Comparison of ENCODE assay signal across 8 cellular contexts in genomic region chr1:32761253-32761877, GRCh38. TPM values are rescaled to one million over a fixed set of nuclear protein-coding genes. Genes with fewer than 3 reads are reported as not detected.
A peak's percentile ranks its signal among the peaks of the same experiment; 100 is the strongest.
DNase-seq lines count a peak whose midpoint lies in the region; ATAC-seq and TF ChIP-seq lines count a peak whose summit lies in the region.

No MANE protein-coding gene starts in this region.

- in situ Hi-C loops in astrocyte of the spinal cord (cut with HindIII; ENCODE audit: low sequenced_read_pairs): no loop called here

- peak; percentile 9 for ATAC-seq in mucosa of descending colon
- ATAC-seq in HG03135 (IDR thresholded peaks at IDR 0.05; ENCODE audit: unreplicated experiment): no peak
- ATAC-seq in HG03571 (IDR thresholded peaks at IDR 0.05; ENCODE audit: unreplicated experiment): no peak

- DNase-seq in HUDEP-2 (lab: John Stamatoyannopoulos, UW; ENCODE audit: unreplicated experiment in 76 of 76) (peak in 75 of 76 experiments; percentile 62 to 96 (median 85)), astrocyte of the spinal cord (ENCODE audit: low read depth, low spot score) (peak; percentile 57), mucosa of descending colon (peak in 2 of 3 donors; percentile 64 to 74), HuH-7.5 (ENCODE audit: low spot score) (no peak), GM19238 (ENCODE audit: insufficient read length, low spot score) (no peak)

- TF ChIP-seq CTCF in C4-2B (conservative IDR thresholded peaks at IDR 0.05): no peak
- TF ChIP-seq CTCF in astrocyte of the spinal cord (IDR thresholded peaks at IDR 0.05; ENCODE audit: low read depth, low read length): no peak
- TF ChIP-seq CTCF in mucosa of descending colon (IDR thresholded peaks at IDR 0.05): no peak

- peak overlapping the region; percentile 90 for H3K27ac ChIP-seq in C4-2B

- H3K4me3 ChIP-seq in astrocyte of the spinal cord (ENCODE audit: low read depth, low read length): no peak overlapping the region
- H3K4me3 ChIP-seq in mucosa of descending colon: no peak overlapping the region

- intact Hi-C loops in mucosa of descending colon (cut with DNase I, micrococcal nuclease): no loop called here

- no peaks in the 10 kb centered on the region for H3K36me3 ChIP-seq in mucosa of descending colon (ENCODE audit: low read depth)

- H3K9me3 ChIP-seq in mucosa of descending colon: no peaks in the 10 kb centered on the region

- H3K4me1 ChIP-seq in mucosa of descending colon (ENCODE audit: low read depth): peaks cover 64% of the 10 kb centered on the region

RNA-seq across cellular contexts. Expression of gene YARS1, which starts 55.8 kb away (rescaled TPM):
- 10 to 100 TPM; 47.0 to 66.7 (median 54.8) TPM for total RNA-seq in mucosa of descending colon

RNA-seq across cellular contexts. Expression of gene S100PBP, which starts 56.1 kb away (rescaled TPM):
- 10 to 100 TPM; 23.7 to 38.8 (median 31.0) TPM for total RNA-seq in mucosa of descending colon

RNA-seq across cellular contexts. Expression of gene SYNC, which starts 58.8 kb away (rescaled TPM):
- total RNA-seq in mucosa of descending colon: 10 to 100 TPM; 14.3 to 19.2 (median 14.6) TPM

Comparison
In these comparisons a context has a peak if more than half of its experiments do, and no peak if none do; other contexts are left out.
1. DNase-seq: peak in HUDEP-2 (75 of 76), astrocyte of the spinal cord (single experiment) and mucosa of descending colon (2 of 3); none in HuH-7.5 (single experiment) and GM19238 (single experiment).